In genomic region chr19:9674669-9675357, GRCh38 we compare ENCODE assay signal across 8 cellular contexts. TPM values are rescaled to one million over a fixed set of nuclear protein-coding genes. Genes with fewer than 3 reads are reported as not detected.
DNase-seq lines count a peak whose midpoint lies in the region; ATAC-seq lines count a peak whose summit lies in the region.

Gene ZNF562, minus strand, starts transcription at chr19:9675100. Its CDS starts 14,356 bp downstream, at chr19:9660744.

- WGBS in right cardiac atrium = under 1% methylated on average over 40 of the region's 40 CpGs
- WGBS in aorta, 2 donors = 1% methylated on average over 40 of the region's 40 CpGs

- H3K36me3 ChIP-seq in rectal smooth muscle tissue (ENCODE audit: control insufficient read depth, insufficient read depth, low read length) (no peaks in the 10 kb centered on the region), aorta (ENCODE audit: control insufficient read depth in 1 of 2, insufficient read depth in 2 of 2, low read length in 1 of 2) (peaks cover 0 to 6% of the 10 kb centered on the region in 2 donors)

- H3K27ac ChIP-seq in angular gyrus (ENCODE audit: low read depth, low read length) (peak within 1 kb of the TSS; percentile 90), right cardiac atrium (ENCODE audit: low read length) (peak within 1 kb of the TSS; percentile 96), rectal smooth muscle tissue (ENCODE audit: low read depth, low read length) (peak within 1 kb of the TSS; percentile 76), aorta (ENCODE audit: low read depth in 1 of 2, low read length in 2 of 2) (peak within 1 kb of the TSS; percentile 11 to 72)

- intact Hi-C loops in right cardiac atrium (cut with DNase I) = loop anchor here in 2 of 4 donors (5.0 to 10.0 kb wide), 2 partner anchors 92 to 110 kb away; partner anchors contain the start of gene ZNF846 (in 1 of the 2)
- intact Hi-C loops in aorta (cut with DNase I) = loop anchor here (2.0 to 10.0 kb wide), 4 partner anchors 50 to 92 kb away; partner anchors contain the start of genes ZNF561 (in 2 of the 2) and ZNF846 (in 2 of the 2)

- DNase-seq in GDM1 (lab: John Stamatoyannopoulos, UW) (peak; percentile 60), NCI-H128 (lab: John Stamatoyannopoulos, UW; ENCODE audit: unreplicated experiment) (peak; percentile 78), T-helper 2 cell (peak; percentile 40 to 87 (median 70)), right cardiac atrium (peak; percentile 90 to 96 (median 95)), aorta (peak; percentile 94 to 96)

- H3K9ac ChIP-seq in rectal smooth muscle tissue (ENCODE audit: low read length) = peak within 1 kb of the TSS; percentile 74

- H3K4me3 ChIP-seq in right cardiac atrium (ENCODE audit: low read length) (peak within 1 kb of the TSS; percentile 89), rectal smooth muscle tissue (ENCODE audit: low read length) (peak within 1 kb of the TSS; percentile 90), aorta (ENCODE audit: low read length in 2 of 2) (peak within 1 kb of the TSS; percentile 58 to 65)

- H3K27me3 ChIP-seq in right cardiac atrium (ENCODE audit: control insufficient read depth, insufficient read depth) (no peaks in the 10 kb centered on the region), rectal smooth muscle tissue (ENCODE audit: control insufficient read depth, insufficient read depth, low read length) (no peaks in the 10 kb centered on the region), aorta (ENCODE audit: control insufficient read depth in 1 of 2, insufficient read depth in 2 of 2, low read length in 1 of 2) (no peaks in the 10 kb centered on the region)

- H3K9me3 ChIP-seq in right cardiac atrium (ENCODE audit: control insufficient read depth, low read length) (no peaks in the 10 kb centered on the region), aorta (ENCODE audit: control insufficient read depth, low read length) (peaks cover 2% of the 10 kb centered on the region)

- no peaks in the 10 kb centered on the region for H3K4me1 ChIP-seq in right cardiac atrium (ENCODE audit: control insufficient read depth, insufficient read depth, low read length)
- peaks cover 3% of the 10 kb centered on the region for H3K4me1 ChIP-seq in rectal smooth muscle tissue (ENCODE audit: control insufficient read depth, insufficient read depth, low read length)
- H3K4me1 ChIP-seq in aorta (ENCODE audit: control insufficient read depth in 1 of 2, insufficient read depth in 2 of 2, low read length in 2 of 2) = peaks cover 0 to 2% of the 10 kb centered on the region in 2 donors

- ATAC-seq in HG02571 (IDR thresholded peaks at IDR 0.05; ENCODE audit: unreplicated experiment) (peak; percentile 84), right cardiac atrium (peak; percentile 98 to 99), aorta (ENCODE audit: low FRiP score) (peak; percentile 97)

RNA-seq across cellular contexts. Expression of gene ZNF562, which starts in this region (rescaled TPM):
- 10 to 100 TPM; 23.9 to 29.5 (median 25.9) TPM for total RNA-seq in right cardiac atrium
- 7.5 TPM for polyA plus RNA-seq in right cardiac atrium
- total RNA-seq in aorta = 10 to 100 TPM; 33.6 to 35.9 TPM
- polyA plus RNA-seq in aorta = 1 to 10 TPM; 4.2 to 6.6 TPM

Comparison
In these comparisons a context has a peak if more than half of its experiments do, and no peak if none do; other contexts are left out.
1. Peak in every context shown above with its lines: DNase-seq, ATAC-seq, H3K4me3 ChIP-seq and H3K27ac ChIP-seq.
2. H3K27ac ChIP-seq: peak in every context shown above with its lines; median percentile 96 in right cardiac atrium; 90 in angular gyrus; 76 in rectal smooth muscle tissue; 42 in aorta.